ENCODE assay signal across 8 cellular contexts in genomic region chr6:27502508-27503435, GRCh38. TPM values are rescaled to one million over a fixed set of nuclear protein-coding genes. Genes with fewer than 3 reads are reported as not detected.
A peak's percentile ranks its signal among the peaks of the same experiment; 100 is the strongest.
DNase-seq lines count a peak whose midpoint lies in the region; ATAC-seq, FAIRE-seq and TF ChIP-seq lines count a peak whose summit lies in the region.

No MANE protein-coding gene starts in this region.

- peaks cover 2% of the 10 kb centered on the region for H3K36me3 Mint-ChIP-seq in activated CD4-positive, alpha-beta T cell treated with anti-CD3 and anti-CD28 coated beads for 36 hours (ENCODE audit: low read depth)

- CTCF ChIA-PET in activated CD4-positive, alpha-beta T cell treated with anti-CD3 and anti-CD28 coated beads for 36 hours (lab: Charles Lee), result interaction anchor here (0.7 to 1.2 kb wide), 3 partner anchors 16 to 251 kb away, joined by 3 to 5 read pairs (median 3); partner anchors contain the start of gene ZNF391

- H3K4me3 Mint-ChIP-seq in activated CD4-positive, alpha-beta T cell treated with anti-CD3 and anti-CD28 coated beads for 36 hours, result peak overlapping the region; percentile 88

- H3K9me3 ChIP-seq in lung (ENCODE audit: control insufficient read depth in 2 of 2, insufficient read depth in 1 of 2, low read length in 1 of 2), result no peaks in the 10 kb centered on the region

- intact Hi-C loops in activated CD4-positive, alpha-beta T cell treated with anti-CD3 and anti-CD28 coated beads for 36 hours (cut with DNase I, micrococcal nuclease), result loop anchor here (1.0 to 10.0 kb wide), 14 partner anchors 16 to 1440 kb away; partner anchors contain the start of gene POM121L2 (in 1 of the 2)

- no peak overlapping the region for H3K4me3 ChIP-seq in lung

- ATAC-seq in HG02981 (IDR thresholded peaks at IDR 0.05; ENCODE audit: unreplicated experiment) (peak; percentile 52), lung (ENCODE audit: insufficient read depth, low FRiP score) (peak; percentile 33)
- peak; percentile 77 for ATAC-seq in activated CD4-positive, alpha-beta T cell treated with anti-CD3 and anti-CD28 coated beads for 36 hours

- no peak for TF ChIP-seq POLR2A in GM12892 (IDR thresholded peaks at IDR 0.05; ENCODE audit: low read depth, low read length)

- peaks cover 2% of the 10 kb centered on the region for H3K27me3 ChIP-seq in lung (ENCODE audit: control insufficient read depth, insufficient read depth)

- H3K27ac ChIP-seq in lung (ENCODE audit: low read depth in 1 of 2, low read length in 1 of 2), result peak overlapping the region in 1 of 2 donors; percentile 26

- peaks cover 2% of the 10 kb centered on the region for H3K27me3 Mint-ChIP-seq in activated CD4-positive, alpha-beta T cell treated with anti-CD3 and anti-CD28 coated beads for 36 hours

- DNase-seq in GM12892 (ENCODE audit: insufficient read length) (no peak), NCI-H446 (lab: John Stamatoyannopoulos, UW) (peak; percentile 52 to 71), dermis blood vessel endothelial cell (peak; percentile 66), lung (ENCODE audit: low spot score) (no peak), occipital lobe (lab: John Stamatoyannopoulos, UW) (no peak)
- peak; percentile 86 for DNase-seq in activated CD4-positive, alpha-beta T cell treated with anti-CD3 and anti-CD28 coated beads for 36 hours
- DNase-seq in stimulated activated CD8-positive, alpha-beta memory T cell treated with anti-CD3 and anti-CD28 coated beads, Interleukin-15, amount 100 ng/mL, for 24 hours (ENCODE audit: low read depth), result peak; percentile 38

- no peaks in the 10 kb centered on the region for H3K9me3 Mint-ChIP-seq in activated CD4-positive, alpha-beta T cell treated with anti-CD3 and anti-CD28 coated beads for 36 hours (ENCODE audit: low read depth)

- FAIRE-seq in GM12892 (lab: Jason Lieb, UNC), result peak; percentile 76

- POLR2A ChIA-PET in activated CD4-positive, alpha-beta T cell treated with anti-CD3 and anti-CD28 coated beads for 36 hours (lab: Charles Lee), result interaction anchor here (0.6 to 1.0 kb wide), 3 partner anchors 12 to 336 kb away, joined by 3 to 6 read pairs (median 4); a partner anchor contains a TSS

- no peaks in the 10 kb centered on the region for H3K36me3 ChIP-seq in lung (ENCODE audit: control insufficient read depth in 2 of 2, insufficient read depth in 2 of 2, low read length in 2 of 2)

- WGBS in lung, 2 donors, result 1 to 2% methylated on average over 33 of the region's 33 CpGs

- H3K27ac Mint-ChIP-seq in activated CD4-positive, alpha-beta T cell treated with anti-CD3 and anti-CD28 coated beads for 36 hours, result peak overlapping the region; percentile 83

- peaks cover 26% of the 10 kb centered on the region for H3K4me1 Mint-ChIP-seq in activated CD4-positive, alpha-beta T cell treated with anti-CD3 and anti-CD28 coated beads for 36 hours

- peaks cover 0 to 2% of the 10 kb centered on the region in 2 donors for H3K4me1 ChIP-seq in lung (ENCODE audit: control insufficient read depth in 2 of 2, insufficient read depth in 2 of 2, low read length in 2 of 2)

- no peak for TF ChIP-seq CTCF in lung (IDR thresholded peaks at IDR 0.05; ENCODE audit: control extremely low read depth, extremely low read depth)

RNA-seq across cellular contexts. Expression of gene ZNF184, which starts 29.9 kb away (rescaled TPM):
- 5.4 TPM for polyA plus RNA-seq in GM12892 (2012; ENCODE audit: missing spikeins)
- 10 to 100 TPM; 11.8 to 14.5 TPM for total RNA-seq in activated CD4-positive, alpha-beta T cell treated with anti-CD3 and anti-CD28 coated beads for 36 hours
- total RNA-seq in dermis blood vessel endothelial cell (6.4 and 7.5 TPM in 2 replicates), lung (10 to 100 TPM in 1 of 2 donors, 1 to 10 TPM in 1; 5.0 to 11.9 TPM), occipital lobe (30.3 TPM)
- polyA plus RNA-seq in lung, result 1 to 10 TPM; 1.4 to 2.3 TPM

Comparison
In these comparisons a context has a peak if more than half of its experiments do, and no peak if none do; other contexts are left out.
1. DNase-seq: peak in NCI-H446 (2 of 2), activated CD4-positive, alpha-beta T cell treated with anti-CD3 and anti-CD28 coated beads for 36 hours (single experiment), dermis blood vessel endothelial cell (single experiment) and stimulated activated CD8-positive, alpha-beta memory T cell treated with anti-CD3 and anti-CD28 coated beads, Interleukin-15, amount 100 ng/mL, for 24 hours (single experiment); none in GM12892 (single experiment), lung (single experiment) and occipital lobe (single experiment).
2. Peak in every context shown above with its lines, with median percentiles within 50 percentile points of each other: ATAC-seq.